21 cellular contexts compared by ENCODE assay signal in the genomic region with DNA sequence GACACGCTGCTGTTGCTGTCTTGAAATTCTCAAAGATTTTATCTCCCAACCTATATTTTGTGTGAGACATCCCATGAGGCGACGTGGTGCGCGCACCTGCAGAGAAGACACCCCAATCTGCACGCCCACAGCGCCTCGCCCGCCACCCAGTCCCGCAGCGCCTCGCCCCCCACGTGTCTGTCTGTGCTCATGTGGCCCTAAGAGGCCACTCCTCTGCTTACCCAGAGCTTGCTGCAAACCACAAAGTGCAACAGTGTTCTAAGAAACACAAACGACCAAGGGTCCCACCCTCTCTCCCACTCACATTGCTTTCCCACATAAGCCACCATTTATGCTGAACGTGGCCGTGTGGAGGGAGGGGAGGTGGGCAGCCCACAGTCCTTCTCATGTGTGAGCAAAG.
"Had no signal": no experiment of that assay in that cellular context is flagged by ENCODE, and none has a peak within 500 bp of the region (broad histone marks: within the 10 kb centered on the region; RNA-seq: fewer than 3 reads in every experiment).

No MANE protein-coding gene starts in this region.

- H3K27ac ChIP-seq: breast epithelium, coronary artery, epithelial cell of prostate, gastroesophageal sphincter, left lung, thyroid gland, VCaP had no signal

- H3K4me1 Mint-ChIP-seq: activated CD4-positive, alpha-beta memory T cell treated with anti-CD3 and anti-CD28 coated beads, Interleukin-2, amount 10 ng/mL, durations not matched to agents 7 days and 5 days; activated CD4-positive, alpha-beta T cell treated with anti-CD3 and anti-CD28 coated beads, Interleukin-2, amount 10 ng/mL, durations not matched to agents 24 days and 14 days; activated naive CD8-positive, alpha-beta T cell treated with anti-CD3 and anti-CD28 coated beads, Interleukin-2, amount 10 ng/mL, durations not matched to agents 7 days and 5 days; naive thymus-derived CD4-positive, alpha-beta T cell; T-cell had no signal

- H3K9me3 Mint-ChIP-seq: activated CD4-positive, alpha-beta T cell treated with anti-CD3 and anti-CD28 coated beads, Interleukin-2, amount 10 ng/mL, durations not matched to agents 24 days and 14 days had no signal

- DNase-seq: activated CD4-positive, alpha-beta memory T cell treated with anti-CD3 and anti-CD28 coated beads, Interleukin-2, amount 10 ng/mL, durations not matched to agents 7 days and 5 days; activated CD4-positive, alpha-beta T cell treated with anti-CD3 and anti-CD28 coated beads, Interleukin-2, amount 10 ng/mL, durations not matched to agents 24 days and 14 days; activated naive CD4-positive, alpha-beta T cell treated with Interleukin-2 at 50 U/mL for 16 hours; activated naive CD8-positive, alpha-beta T cell treated with anti-CD3 and anti-CD28 coated beads, Interleukin-2, amount 10 ng/mL, durations not matched to agents 7 days and 5 days; activated T-cell treated with anti-CD3 and anti-CD28 coated beads, Interleukin-2, amount 50 U/mL, for 48 hours; amniotic stem cell; left lung; naive thymus-derived CD4-positive, alpha-beta T cell; stimulated activated CD4-positive, alpha-beta T cell treated with anti-CD3 and anti-CD28 coated beads, Interleukin-4, amount 100 ng/mL, for 24 hours; stimulated activated naive CD8-positive, alpha-beta T cell treated with anti-CD3 and anti-CD28 coated beads, Interleukin-15, Interleukin-2, amounts not matched to agents 100 U/mL and 50 U/mL, for 24 hours; substantia nigra; T-cell; thyroid gland had no signal

- H3K36me3 Mint-ChIP-seq: activated naive CD8-positive, alpha-beta T cell treated with anti-CD3 and anti-CD28 coated beads, Interleukin-2, amount 10 ng/mL, durations not matched to agents 7 days and 5 days; naive thymus-derived CD4-positive, alpha-beta T cell; T-cell had no signal

- H3K4me1 ChIP-seq: breast epithelium, gastroesophageal sphincter, left lung, thyroid gland had no signal

- H3K9me3 ChIP-seq: breast epithelium, gastroesophageal sphincter, thyroid gland had no signal

- H3K27ac Mint-ChIP-seq: activated CD4-positive, alpha-beta memory T cell treated with anti-CD3 and anti-CD28 coated beads, Interleukin-2, amount 10 ng/mL, durations not matched to agents 7 days and 5 days; activated CD4-positive, alpha-beta T cell treated with anti-CD3 and anti-CD28 coated beads, Interleukin-2, amount 10 ng/mL, durations not matched to agents 24 days and 14 days; activated naive CD8-positive, alpha-beta T cell treated with anti-CD3 and anti-CD28 coated beads, Interleukin-2, amount 10 ng/mL, durations not matched to agents 7 days and 5 days; naive thymus-derived CD4-positive, alpha-beta T cell; progenitor cell of endocrine pancreas; T-cell; T-helper 2 cell treated with Interferon-gamma antibody and Interleukin-4, amounts not matched to agents 5 μg/mL and 100 μg/mL, for 36 hours had no signal

- H3K4me3 Mint-ChIP-seq: activated CD4-positive, alpha-beta memory T cell treated with anti-CD3 and anti-CD28 coated beads, Interleukin-2, amount 10 ng/mL, durations not matched to agents 7 days and 5 days; activated CD4-positive, alpha-beta T cell treated with anti-CD3 and anti-CD28 coated beads, Interleukin-2, amount 10 ng/mL, durations not matched to agents 24 days and 14 days; activated naive CD8-positive, alpha-beta T cell treated with anti-CD3 and anti-CD28 coated beads, Interleukin-2, amount 10 ng/mL, durations not matched to agents 7 days and 5 days; naive thymus-derived CD4-positive, alpha-beta T cell; T-cell; T-helper 2 cell treated with Interferon-gamma antibody and Interleukin-4, amounts not matched to agents 5 μg/mL and 100 μg/mL, for 36 hours had no signal

- H3K36me3 ChIP-seq: breast epithelium, gastroesophageal sphincter, left lung, thyroid gland had no signal

- ATAC-seq: activated CD4-positive, CD25-positive, alpha-beta regulatory T cell treated with anti-CD3 and anti-CD28 coated beads, Interleukin-2, amount 50 U/mL, for 24 hours; gastroesophageal sphincter; left lung; naive thymus-derived CD4-positive, alpha-beta T cell; stimulated activated naive CD8-positive, alpha-beta T cell treated with anti-CD3 and anti-CD28 coated beads, Interleukin-15, Interleukin-2, amounts not matched to agents 100 U/mL and 50 U/mL, for 24 hours; T-cell had no signal

- H3K4me3 ChIP-seq: breast epithelium, coronary artery, gastroesophageal sphincter, left lung, thyroid gland had no signal

- H3K27me3 Mint-ChIP-seq: activated CD4-positive, alpha-beta memory T cell treated with anti-CD3 and anti-CD28 coated beads, Interleukin-2, amount 10 ng/mL, durations not matched to agents 7 days and 5 days; activated CD4-positive, alpha-beta T cell treated with anti-CD3 and anti-CD28 coated beads, Interleukin-2, amount 10 ng/mL, durations not matched to agents 24 days and 14 days; progenitor cell of endocrine pancreas had no signal

- H3K27me3 ChIP-seq: breast epithelium, left lung, thyroid gland had no signal
